In the genomic region with DNA sequence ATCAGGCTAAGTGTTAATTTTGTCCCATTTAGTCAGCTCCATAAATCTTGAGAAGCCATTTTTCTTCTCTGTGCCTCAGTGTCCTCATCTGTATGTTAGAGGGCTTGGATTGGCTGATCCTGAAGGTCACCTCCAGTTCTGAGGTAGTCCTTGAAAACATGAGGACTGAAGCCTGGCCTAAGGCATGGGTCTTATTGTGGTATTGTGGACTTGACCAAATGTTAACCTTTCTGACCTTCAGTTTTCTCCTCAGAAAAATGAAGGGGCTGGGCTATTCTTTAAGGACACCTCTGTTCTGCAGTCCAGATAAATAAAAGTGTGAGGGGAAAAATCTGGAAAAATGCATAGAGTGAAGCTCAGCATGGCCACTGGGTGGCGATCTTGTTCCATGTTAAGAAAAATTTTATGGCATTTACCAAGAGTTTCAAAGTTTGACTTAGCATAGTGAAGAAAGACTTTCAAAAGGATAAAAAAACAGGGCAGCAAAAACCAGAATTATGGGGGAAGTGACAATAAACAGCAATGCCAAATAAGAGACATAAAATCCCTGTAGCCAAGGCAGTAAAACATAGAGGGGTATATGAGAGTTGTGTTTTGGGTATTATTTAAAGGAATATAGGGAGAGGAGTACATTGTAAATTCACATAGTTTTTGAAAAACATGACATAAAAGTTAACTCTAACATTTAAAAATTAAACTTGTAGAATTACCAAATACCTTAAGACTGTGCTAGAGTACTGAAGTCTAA, we compare ENCODE assay signal across 8 cellular contexts. TPM values are rescaled to one million over a fixed set of nuclear protein-coding genes. Genes with fewer than 3 reads are reported as not detected.
DNase-seq lines count a peak whose midpoint lies in the region; ATAC-seq lines count a peak whose summit lies in the region.

No MANE protein-coding gene starts in this region.

- DNase-seq in DMS79 treated with DMSO at 0.1 percent for 48 hours (lab: John Stamatoyannopoulos, UW), result peak; percentile 74
- DNase-seq in DMS79 (lab: John Stamatoyannopoulos, UW), result no peak
- peak; percentile 33 for DNase-seq in NCI-H524 treated with DMSO at 0.1 percent for 48 hours (lab: John Stamatoyannopoulos, UW)
- peak; percentile 38 to 63 for DNase-seq in activated CD4-positive, alpha-beta T cell treated with anti-CD3 and anti-CD28 coated beads, Interleukin-2, amount 50 U/mL, for 24 hours (ENCODE audit: low read depth in 1 of 2, low spot score in 1 of 2)
- peak; percentile 58 for DNase-seq in ecto neural progenitor cell (ENCODE audit: low spot score)
- DNase-seq in myocyte (ENCODE audit: low read depth), result peak; percentile 68
- DNase-seq in stimulated activated CD8-positive, alpha-beta memory T cell treated with anti-CD3 and anti-CD28 coated beads, Interleukin-7, amount 100 ng/mL, for 24 hours (ENCODE audit: low read depth), result peak; percentile 30

- peak; percentile 60 for ATAC-seq in HG03139 (IDR thresholded peaks at IDR 0.05; ENCODE audit: unreplicated experiment)

RNA-seq across cellular contexts. Expression of a gene that starts 13.2 kb away (rescaled TPM):
- total RNA-seq in myocyte, result 8.5 and 9.7 TPM in 2 replicates
- 14.4 TPM for polyA plus RNA-seq in myocyte (2012)
